ENCODE assay signal across 25 cellular contexts in genomic region chr14:104213301-104214034, GRCh38.
"Had no signal": no experiment of that assay in that cellular context is flagged by ENCODE, and none has a peak within 500 bp of the region (broad histone marks: within the 10 kb centered on the region; RNA-seq: fewer than 3 reads in every experiment).

No MANE protein-coding gene starts in this region.

- FAIRE-seq: colon, islet of Langerhans had no signal

- H3K36me3 Mint-ChIP-seq: mesothelial cell of epicardium; naive thymus-derived CD4-positive, alpha-beta T cell; stimulated activated naive B cell treated with anti-CD40 and anti-IgM and Interleukin-4, amounts not matched to agents 10 μg/mL and 1 μg/mL and 100 μg/mL, for 72 hours had no signal

- H3K9me3 Mint-ChIP-seq: mesothelial cell of epicardium; naive thymus-derived CD4-positive, alpha-beta T cell; nephron; stimulated activated naive B cell treated with anti-CD40 and anti-IgM and Interleukin-4, amounts not matched to agents 10 μg/mL and 1 μg/mL and 100 μg/mL, for 72 hours; stimulated activated naive CD8-positive, alpha-beta T cell treated with anti-CD3 and anti-CD28 coated beads, Interleukin-15, Interleukin-2, amounts not matched to agents 100 ng/mL and 50 ng/mL, for 24 hours had no signal

- H3K4me1 ChIP-seq: gastrocnemius medialis, heart right ventricle, tibial nerve, upper lobe of right lung, vagina had no signal

- H3K9me3 ChIP-seq: gastrocnemius medialis, heart right ventricle, ovary, thoracic aorta, upper lobe of right lung, vagina had no signal

- ATAC-seq: gastrocnemius medialis; naive thymus-derived CD4-positive, alpha-beta T cell; stimulated activated naive B cell treated with anti-CD40 and anti-IgM and Interleukin-4, amounts not matched to agents 10 μg/mL and 1 μg/mL and 100 μg/mL, for 72 hours; upper lobe of right lung had no signal

- H3K27ac Mint-ChIP-seq: mesothelial cell of epicardium; naive thymus-derived CD4-positive, alpha-beta T cell; nephron; stimulated activated naive B cell treated with anti-CD40 and anti-IgM and Interleukin-4, amounts not matched to agents 10 μg/mL and 1 μg/mL and 100 μg/mL, for 72 hours; stimulated activated naive CD8-positive, alpha-beta T cell treated with anti-CD3 and anti-CD28 coated beads, Interleukin-15, Interleukin-2, amounts not matched to agents 100 ng/mL and 50 ng/mL, for 24 hours had no signal

- H3K36me3 ChIP-seq: gastrocnemius medialis, heart right ventricle, ovary, thoracic aorta, tibial nerve, upper lobe of right lung, vagina had no signal

- DNase-seq: central memory CD4-positive, alpha-beta T cell; dorsolateral prefrontal cortex; effector CD4-positive, alpha-beta T cell; foreskin fibroblast; gastrocnemius medialis; hippocampal formation; kidney glomerular epithelial cell; mesenchymal stem cell; naive thymus-derived CD4-positive, alpha-beta T cell; occipital lobe; stimulated activated CD4-positive, alpha-beta T cell treated with anti-CD3 and anti-CD28 coated beads, Interleukin-15, amount 100 ng/mL, for 24 hours; stimulated activated CD4-positive, alpha-beta T cell treated with anti-CD3 and anti-CD28 coated beads, Interleukin-2, amount 100 ng/mL, for 48 hours; stimulated activated naive B cell treated with anti-CD40 and anti-IgM and Interleukin-4, amounts not matched to agents 10 μg/mL and 1 μg/mL and 100 μg/mL, for 72 hours; upper lobe of right lung had no signal

- H3K4me3 Mint-ChIP-seq: mesothelial cell of epicardium; naive thymus-derived CD4-positive, alpha-beta T cell; nephron; stimulated activated naive B cell treated with anti-CD40 and anti-IgM and Interleukin-4, amounts not matched to agents 10 μg/mL and 1 μg/mL and 100 μg/mL, for 72 hours; stimulated activated naive CD8-positive, alpha-beta T cell treated with anti-CD3 and anti-CD28 coated beads, Interleukin-15, Interleukin-2, amounts not matched to agents 100 ng/mL and 50 ng/mL, for 24 hours had no signal

- H3K4me1 Mint-ChIP-seq: stimulated activated naive B cell treated with anti-CD40 and anti-IgM and Interleukin-4, amounts not matched to agents 10 μg/mL and 1 μg/mL and 100 μg/mL, for 72 hours had no signal

- H3K4me3 ChIP-seq: dorsolateral prefrontal cortex, gastrocnemius medialis, heart right ventricle, ovary, skin epidermis, thoracic aorta, tibial nerve, upper lobe of right lung, vagina had no signal

- H3K27me3 Mint-ChIP-seq: stimulated activated naive CD8-positive, alpha-beta T cell treated with anti-CD3 and anti-CD28 coated beads, Interleukin-15, Interleukin-2, amounts not matched to agents 100 ng/mL and 50 ng/mL, for 24 hours had no signal
